ENCODE assay signal across 10 cellular contexts in genomic region chr12:15278816-15279658, GRCh38. TPM values are rescaled to one million over a fixed set of nuclear protein-coding genes. Genes with fewer than 3 reads are reported as not detected.
A peak's percentile ranks its signal among the peaks of the same experiment; 100 is the strongest.
DNase-seq lines count a peak whose midpoint lies in the region; ATAC-seq and TF ChIP-seq lines count a peak whose summit lies in the region.
"Had no signal": no experiment of that assay in that cellular context is flagged by ENCODE, and none has a peak within 500 bp of the region (broad histone marks: within the 10 kb centered on the region; RNA-seq: fewer than 3 reads in every experiment).

No MANE protein-coding gene starts in this region.

- no peaks in the 10 kb centered on the region for H3K36me3 Mint-ChIP-seq in neural progenitor cell

- DNase-seq in RWPE1 (ENCODE audit: low spot score) (peak; percentile 72), fibroblast of villous mesenchyme (ENCODE audit: low read depth) (peak; percentile 66), cerebellum (ENCODE audit: low spot score) (no peak), erythroblast (lab: John Stamatoyannopoulos, UW) (no peak), neural progenitor cell (ENCODE audit: low spot score) (no peak)

- TF ChIP-seq CTCF in RWPE1 (conservative IDR thresholded peaks at IDR 0.05; ENCODE audit: low read depth), result no peak
- no peak for TF ChIP-seq CTCF in fibroblast of villous mesenchyme (IDR thresholded peaks at IDR 0.05; ENCODE audit: insufficient read depth, low read depth, low read length)
- TF ChIP-seq CTCF in neural progenitor cell (IDR thresholded peaks at IDR 0.05), result no peak

- no peak overlapping the region for H3K4me3 ChIP-seq in fibroblast of villous mesenchyme (ENCODE audit: low read depth, low read length)
- H3K4me3 ChIP-seq in skeletal muscle tissue (ENCODE audit: low read length in 3 of 3), result peak overlapping the region in 2 of 3 donors; percentile 9 to 37
- no peak overlapping the region for H3K4me3 ChIP-seq in neural progenitor cell
- H3K4me3 ChIP-seq: tibial nerve had no signal

- H4K20me1 ChIP-seq in neural progenitor cell (ENCODE audit: low read depth), result no peaks in the 10 kb centered on the region

- H3K9me3 ChIP-seq in skeletal muscle tissue (ENCODE audit: control insufficient read depth in 3 of 3, low read length in 3 of 3), result no peaks in the 10 kb centered on the region
- H3K9me3 ChIP-seq in neural progenitor cell (ENCODE audit: low read depth), result no peaks in the 10 kb centered on the region
- H3K9me3 ChIP-seq: tibial nerve had no signal

- H3K27ac Mint-ChIP-seq in neural progenitor cell, result no peak overlapping the region

- CTCF ChIA-PET in RWPE1 (lab: Yijun Ruan, JAX), result no interaction called here

- no peaks in the 10 kb centered on the region for H3K27me3 Mint-ChIP-seq in neural progenitor cell (ENCODE audit: insufficient read depth, low read depth)

- no peak for TF ChIP-seq POLR2A in erythroblast (IDR thresholded peaks at IDR 0.05; ENCODE audit: low read length)

- no peak overlapping the region for H2AFZ ChIP-seq in neural progenitor cell (replicated peaks)

- no peak overlapping the region for H3K4me3 Mint-ChIP-seq in neural progenitor cell

- H3K4me1 ChIP-seq in skeletal muscle tissue (ENCODE audit: control insufficient read depth in 3 of 3, insufficient read depth in 3 of 3, low read length in 3 of 3) (peaks cover 8 to 16% (median 12%) of the 10 kb centered on the region in 3 donors), neural progenitor cell (no peaks in the 10 kb centered on the region)

- peak; percentile 59 for ATAC-seq in GM18519 (IDR thresholded peaks at IDR 0.05; ENCODE audit: low FRiP score, unreplicated experiment)
- ATAC-seq in HG03135 (IDR thresholded peaks at IDR 0.05; ENCODE audit: unreplicated experiment), result peak; percentile 80

- H3K4me1 Mint-ChIP-seq in neural progenitor cell, result peaks cover 2% of the 10 kb centered on the region

- H3K27ac ChIP-seq in RWPE1 (peak overlapping the region; percentile 96), skeletal muscle tissue (ENCODE audit: low read depth, low read length) (peak overlapping the region; percentile 41), neural progenitor cell (no peak overlapping the region)

- H3K9ac ChIP-seq in skeletal muscle tissue (ENCODE audit: low read depth in 1 of 3, low read length in 3 of 3), result peak overlapping the region in 2 of 3 donors; percentile 20 to 24
- H3K9ac ChIP-seq in neural progenitor cell, result no peak overlapping the region

- no peaks in the 10 kb centered on the region for H3K79me2 ChIP-seq in neural progenitor cell (ENCODE audit: low read depth)

- H3K27me3 ChIP-seq in skeletal muscle tissue (ENCODE audit: control insufficient read depth in 3 of 3, insufficient read depth in 3 of 3, low read length in 3 of 3), result no peaks in the 10 kb centered on the region
- H3K27me3 ChIP-seq in neural progenitor cell, result no peaks in the 10 kb centered on the region
- H3K27me3 ChIP-seq: tibial nerve had no signal

- H3F3A ChIP-seq in neural progenitor cell (ENCODE audit: low read depth), result no peaks in the 10 kb centered on the region

- H3K36me3 ChIP-seq in skeletal muscle tissue (ENCODE audit: control insufficient read depth in 3 of 3, insufficient read depth in 3 of 3, low read length in 3 of 3), result no peaks in the 10 kb centered on the region
- no peaks in the 10 kb centered on the region for H3K36me3 ChIP-seq in neural progenitor cell
- H3K36me3 ChIP-seq: tibial nerve had no signal

- H3K9me3 Mint-ChIP-seq in neural progenitor cell, result no peaks in the 10 kb centered on the region

- H3K4me2 ChIP-seq in neural progenitor cell, result no peak overlapping the region

- POLR2A ChIA-PET in RWPE1 (lab: Yijun Ruan, JAX; ENCODE audit: low non-redundant PET), result no interaction called here

RNA-seq across cellular contexts. Expression of gene PTPRO, which starts 43.3 kb away (rescaled TPM):
- total RNA-seq in fibroblast of villous mesenchyme (under 0.01 TPM in 2 replicates), skeletal muscle tissue (2.1 TPM), cerebellum (149 TPM), neural progenitor cell (ENCODE audit: low replicate concordance) (3.7 and 5.8 TPM in 2 replicates)
- total RNA-seq: NCI-H460 had no signal

RNA-seq across cellular contexts. Expression of gene RERG, which starts 57.8 kb away (rescaled TPM):
- total RNA-seq in fibroblast of villous mesenchyme (under 0.01 and 0.64 TPM in 2 replicates), skeletal muscle tissue (4.7 TPM), cerebellum (20.7 TPM), neural progenitor cell (ENCODE audit: low replicate concordance) (0.06 TPM in 1 of 2 replicates, not detected in the other)
- total RNA-seq: NCI-H460 had no signal

Comparison
In these comparisons a context has a peak if more than half of its experiments do, and no peak if none do; other contexts are left out.
1. DNase-seq: peak in RWPE1 (single experiment) and fibroblast of villous mesenchyme (single experiment); none in cerebellum (single experiment), erythroblast (0 of 2) and neural progenitor cell (single experiment).
2. H3K4me3 ChIP-seq: peak in skeletal muscle tissue (2 of 3); none in fibroblast of villous mesenchyme (single experiment) and neural progenitor cell (single experiment).
3. RNA of gene PTPRO, which starts 43.3 kb away (total RNA-seq): 149 TPM in cerebellum (single experiment); 3.7 to 5.8 TPM in neural progenitor cell, 2.1 TPM in skeletal muscle tissue (single experiment) and under 0.01 TPM in fibroblast of villous mesenchyme; every median in the first group is over 10 times any median in the second.